In the genomic region with DNA sequence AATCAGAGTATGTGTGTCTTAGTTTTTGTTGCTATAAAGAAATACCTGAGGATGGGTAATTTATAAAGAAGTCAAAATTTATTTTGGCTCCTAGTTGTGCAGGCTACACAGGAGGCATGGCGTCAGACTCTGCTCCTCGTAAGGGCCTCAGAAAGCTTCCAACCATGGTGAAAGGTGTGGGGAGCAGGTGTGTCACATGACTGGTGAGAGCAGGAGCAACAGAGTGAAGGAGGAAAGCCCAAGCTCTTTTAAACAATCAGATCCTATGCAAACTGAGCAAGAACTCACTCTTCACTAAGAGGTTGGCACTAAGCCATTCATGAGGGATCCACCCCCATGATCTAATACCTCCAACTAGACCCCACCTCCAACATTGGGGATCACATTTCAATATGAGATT, we compare ENCODE assay signal across 22 cellular contexts.
"Had no signal": no experiment of that assay in that cellular context is flagged by ENCODE, and none has a peak within 500 bp of the region (broad histone marks: within the 10 kb centered on the region; RNA-seq: fewer than 3 reads in every experiment).

No MANE protein-coding gene starts in this region.

- H3K27me3 Mint-ChIP-seq: activated CD8-positive, alpha-beta T cell treated with anti-CD3 and anti-CD28 coated beads for 36 hours; activated naive CD4-positive, alpha-beta T cell treated with anti-CD3 and anti-CD28 coated beads, Interleukin-2, amount 10 ng/mL, durations not matched to agents 7 days and 5 days; activated naive CD8-positive, alpha-beta T cell treated with anti-CD3 and anti-CD28 coated beads for 36 hours had no signal

- H3K27ac Mint-ChIP-seq: activated CD8-positive, alpha-beta T cell treated with anti-CD3 and anti-CD28 coated beads for 36 hours; activated naive CD4-positive, alpha-beta T cell treated with anti-CD3 and anti-CD28 coated beads, Interleukin-2, amount 10 ng/mL, durations not matched to agents 7 days and 5 days; activated naive CD8-positive, alpha-beta T cell treated with anti-CD3 and anti-CD28 coated beads for 36 hours; activated T-cell treated with anti-CD3 and anti-CD28 coated beads, Interleukin-2, amount 50 U/mL, for 72 hours; activated T-helper 2 cell treated with anti-CD3 and anti-CD28 coated beads, Interferon-gamma antibody, Interleukin-2, Interleukin-4, amounts not matched to agents 10 μg/mL and 5 μg/mL and 100 μg/mL, durations not matched to agents 14 hours and 24 hours and 36 hours had no signal

- H3K9ac ChIP-seq: SK-N-SH had no signal

- H3K4me1 ChIP-seq: Peyer's patch, SJCRH30 had no signal

- H3K4me1 Mint-ChIP-seq: activated naive CD4-positive, alpha-beta T cell treated with anti-CD3 and anti-CD28 coated beads, Interleukin-2, amount 10 ng/mL, durations not matched to agents 7 days and 5 days; activated naive CD8-positive, alpha-beta T cell treated with anti-CD3 and anti-CD28 coated beads for 36 hours had no signal

- H3K4me2 ChIP-seq: SK-N-SH had no signal

- H3K9me3 Mint-ChIP-seq: activated CD8-positive, alpha-beta T cell treated with anti-CD3 and anti-CD28 coated beads for 36 hours; activated naive CD4-positive, alpha-beta T cell treated with anti-CD3 and anti-CD28 coated beads, Interleukin-2, amount 10 ng/mL, durations not matched to agents 7 days and 5 days; activated naive CD8-positive, alpha-beta T cell treated with anti-CD3 and anti-CD28 coated beads for 36 hours; activated T-helper 2 cell treated with anti-CD3 and anti-CD28 coated beads, Interferon-gamma antibody, Interleukin-2, Interleukin-4, amounts not matched to agents 10 μg/mL and 5 μg/mL and 100 μg/mL, durations not matched to agents 14 hours and 24 hours and 36 hours had no signal

- H3K4me3 ChIP-seq: Peyer's patch, SJCRH30 had no signal

- H3K27ac ChIP-seq: Peyer's patch, RWPE1, SJCRH30, VCaP had no signal

- H3K36me3 Mint-ChIP-seq: activated naive CD4-positive, alpha-beta T cell treated with anti-CD3 and anti-CD28 coated beads, Interleukin-2, amount 10 ng/mL, durations not matched to agents 7 days and 5 days; activated naive CD8-positive, alpha-beta T cell treated with anti-CD3 and anti-CD28 coated beads for 36 hours had no signal

- H3K27me3 ChIP-seq: Peyer's patch had no signal

- DNase-seq: activated CD4-positive, alpha-beta T cell treated with anti-CD3 and anti-CD28 coated beads for 4 hours; activated CD8-positive, alpha-beta memory T cell treated with anti-CD3 and anti-CD28 coated beads, Interleukin-2, amount 50 U/mL, for 4 hours; activated CD8-positive, alpha-beta T cell treated with anti-CD3 and anti-CD28 coated beads for 36 hours; activated gamma-delta T cell treated with Interleukin-2 at 50 U/mL for 16 hours; activated naive CD4-positive, alpha-beta T cell treated with anti-CD3 and anti-CD28 coated beads, Interleukin-2, amount 10 ng/mL, durations not matched to agents 7 days and 5 days; activated naive CD8-positive, alpha-beta T cell treated with anti-CD3 and anti-CD28 coated beads for 36 hours; activated T-cell treated with anti-CD3 and anti-CD28 coated beads, Interleukin-2, amount 50 U/mL, for 72 hours; caudate nucleus; MM.1S; NCI-H1105; NCI-H1436; NCI-H187; NCI-H2081; NCI-H524 treated with DMSO at 0.1 percent for 48 hours; Peyer's patch; Right ventricle myocardium superior; SK-N-SH; T-helper 1 cell had no signal

- H3K9me3 ChIP-seq: Peyer's patch, SJCRH30, SK-N-SH had no signal

- H3K4me3 Mint-ChIP-seq: activated CD8-positive, alpha-beta T cell treated with anti-CD3 and anti-CD28 coated beads for 36 hours; activated naive CD4-positive, alpha-beta T cell treated with anti-CD3 and anti-CD28 coated beads, Interleukin-2, amount 10 ng/mL, durations not matched to agents 7 days and 5 days; activated naive CD8-positive, alpha-beta T cell treated with anti-CD3 and anti-CD28 coated beads for 36 hours; activated T-cell treated with anti-CD3 and anti-CD28 coated beads, Interleukin-2, amount 50 U/mL, for 72 hours had no signal
